ENCODE assay signal across 9 cellular contexts in the genomic region with DNA sequence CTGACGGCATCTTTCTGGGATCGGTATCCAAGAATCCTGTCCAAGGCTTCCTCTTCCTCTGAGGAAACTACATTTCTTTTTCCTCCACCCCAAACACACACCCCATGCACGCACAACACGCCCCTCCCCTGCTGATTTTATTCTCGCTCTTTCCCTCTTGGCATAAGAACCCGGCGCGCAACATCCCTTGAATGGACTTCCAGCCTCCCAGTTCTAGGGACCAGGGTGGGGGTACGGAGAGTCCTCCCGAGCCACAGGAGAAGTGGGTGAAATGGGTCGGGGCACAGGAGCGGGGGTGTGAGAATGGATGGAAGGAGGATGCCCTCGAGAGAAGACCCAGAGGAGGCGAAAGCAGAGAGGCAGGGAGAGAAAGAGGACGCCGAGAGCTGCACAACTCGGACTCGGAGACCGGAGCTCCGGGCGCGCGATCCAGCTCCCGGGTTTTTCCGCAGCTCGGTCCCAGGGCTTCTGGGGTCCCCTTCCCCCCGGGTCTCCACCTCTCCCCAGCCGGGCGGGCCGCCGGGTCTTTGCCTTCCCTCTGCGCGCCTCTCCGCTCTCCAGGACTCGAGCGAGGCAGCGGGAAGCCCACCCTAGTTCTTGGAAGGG. TPM values are rescaled to one million over a fixed set of nuclear protein-coding genes. Genes with fewer than 3 reads are reported as not detected.
A peak's percentile ranks its signal among the peaks of the same experiment; 100 is the strongest.
DNase-seq lines count a peak whose midpoint lies in the region; ATAC-seq and TF ChIP-seq lines count a peak whose summit lies in the region.
"Had no signal": no experiment of that assay in that cellular context is flagged by ENCODE, and none has a peak within 500 bp of the region (broad histone marks: within the 10 kb centered on the region; RNA-seq: fewer than 3 reads in every experiment).

No MANE protein-coding gene starts in this region.

- peak overlapping the region; percentile 31; the same call in 1 of the 2 replicates for H3K9ac ChIP-seq in KMS-11

- no peak overlapping the region for H3K27ac ChIP-seq in CD4-positive, alpha-beta T cell (ENCODE audit: low read depth, low read length)
- no peak overlapping the region for H3K27ac ChIP-seq in KMS-11
- peak overlapping the region; percentile 88 to 92 (median 90) for H3K27ac ChIP-seq in esophagus muscularis mucosa (replicated peaks in 1 of 4)
- peak overlapping the region; percentile 75 to 85 for H3K27ac ChIP-seq in testis
- H3K27ac ChIP-seq: HL-60 had no signal

- no peaks in the 10 kb centered on the region for H3K79me2 ChIP-seq in KMS-11 (ENCODE audit: insufficient read depth, low read depth)

- no peak for ATAC-seq in CD4-positive, alpha-beta T cell (ENCODE audit: poor library complexity)
- ATAC-seq in activated CD8-positive, alpha-beta T cell treated with anti-CD3 and anti-CD28 coated beads for 36 hours = no peak
- no peak for ATAC-seq in omental fat pad (ENCODE audit: low FRiP score)

- TF ChIP-seq POLR2A in esophagus muscularis mucosa (IDR thresholded peaks at IDR 0.05; ENCODE audit: low read depth) (no peak), testis (IDR thresholded peaks at IDR 0.05) (no peak)

- H3K4me1 ChIP-seq in KMS-11 (ENCODE audit: low read depth, poor library complexity, severe bottlenecking) (peaks cover 35% of the 10 kb centered on the region), esophagus muscularis mucosa (peaks cover 23 to 53% (median 42%) of the 10 kb centered on the region in 4 donors), mononuclear cell (ENCODE audit: insufficient read depth, low read length) (peaks cover 22% of the 10 kb centered on the region), testis (peaks cover 8% of the 10 kb centered on the region)

- intact Hi-C loops in CD4-positive, alpha-beta T cell (cut with DNase I, micrococcal nuclease) = loop anchor here in 1 of 2 experiments (5.0 kb wide), 1 partner anchor 191 kb away; no protein-coding TSS in a partner anchor
- intact Hi-C loops in activated CD8-positive, alpha-beta T cell treated with anti-CD3 and anti-CD28 coated beads for 36 hours (cut with micrococcal nuclease) = no loop called here
- intact Hi-C loops in esophagus muscularis mucosa (cut with DNase I) = loop anchor here (10.0 kb wide), 1 partner anchor 197 kb away; no protein-coding TSS in a partner anchor
- intact Hi-C loops in testis (cut with DNase I; ENCODE audit: low total_unique reads) = no loop called here

- peak in 2 of 10 experiments; percentile 3 to 34 for DNase-seq in CD4-positive, alpha-beta T cell
- peak; percentile 22 for DNase-seq in activated CD8-positive, alpha-beta T cell treated with anti-CD3 and anti-CD28 coated beads for 36 hours
- peak; percentile 92 for DNase-seq in esophagus muscularis mucosa (ENCODE audit: extremely low spot score)
- peak; percentile 79 for DNase-seq in testis
- DNase-seq in NCI-H2081 (lab: John Stamatoyannopoulos, UW) = no peak
- no peak for DNase-seq in omental fat pad (ENCODE audit: low spot score)

- H3K9me3 Mint-ChIP-seq in CD4-positive, alpha-beta T cell = no peaks in the 10 kb centered on the region
- H3K9me3 Mint-ChIP-seq in activated CD8-positive, alpha-beta T cell treated with anti-CD3 and anti-CD28 coated beads for 36 hours = no peaks in the 10 kb centered on the region

- no peaks in the 10 kb centered on the region for H3K9me3 ChIP-seq in CD4-positive, alpha-beta T cell (ENCODE audit: control insufficient read depth, low read length)
- no peaks in the 10 kb centered on the region for H3K9me3 ChIP-seq in esophagus muscularis mucosa
- no peaks in the 10 kb centered on the region for H3K9me3 ChIP-seq in mononuclear cell (ENCODE audit: low read depth, low read length)
- H3K9me3 ChIP-seq in testis = no peaks in the 10 kb centered on the region

- H3K27me3 ChIP-seq in CD4-positive, alpha-beta T cell (ENCODE audit: control insufficient read depth, insufficient read depth, low read length) = peaks cover 43% of the 10 kb centered on the region
- H3K27me3 ChIP-seq in KMS-11 (ENCODE audit: insufficient read depth, low read depth) (peaks cover 12% of the 10 kb centered on the region), esophagus muscularis mucosa (no peaks in the 10 kb centered on the region), mononuclear cell (ENCODE audit: insufficient read depth, low read length) (peaks cover 57% of the 10 kb centered on the region), testis (no peaks in the 10 kb centered on the region)

- no peak overlapping the region for H3K27ac Mint-ChIP-seq in CD4-positive, alpha-beta T cell
- no peak overlapping the region for H3K27ac Mint-ChIP-seq in activated CD8-positive, alpha-beta T cell treated with anti-CD3 and anti-CD28 coated beads for 36 hours

- WGBS in esophagus muscularis mucosa = 0% methylated on average over 31 of the region's 37 CpGs
- 0% methylated on average over 36 to 37 of the region's 37 CpGs for WGBS in testis, 2 donors

- H3K4me1 Mint-ChIP-seq in CD4-positive, alpha-beta T cell (ENCODE audit: low read depth) = peaks cover 24% of the 10 kb centered on the region
- peaks cover 18% of the 10 kb centered on the region for H3K4me1 Mint-ChIP-seq in activated CD8-positive, alpha-beta T cell treated with anti-CD3 and anti-CD28 coated beads for 36 hours (ENCODE audit: low read depth)

- TF ChIP-seq CTCF in CD4-positive, alpha-beta T cell (IDR thresholded peaks at IDR 0.05) = no peak
- TF ChIP-seq CTCF in KMS-11 (conservative IDR thresholded peaks at IDR 0.05; ENCODE audit: low read depth, low read length) (no peak), esophagus muscularis mucosa (IDR thresholded peaks at IDR 0.05) (no peak), testis (IDR thresholded peaks at IDR 0.05) (no peak), omental fat pad (IDR thresholded peaks at IDR 0.05) (no peak)
- TF ChIP-seq CTCF in activated CD8-positive, alpha-beta T cell treated with anti-CD3 and anti-CD28 coated beads for 36 hours (IDR thresholded peaks at IDR 0.05) = no peak

- peaks cover 75% of the 10 kb centered on the region for H3K27me3 Mint-ChIP-seq in CD4-positive, alpha-beta T cell
- peaks cover 62% of the 10 kb centered on the region for H3K27me3 Mint-ChIP-seq in activated CD8-positive, alpha-beta T cell treated with anti-CD3 and anti-CD28 coated beads for 36 hours

- POLR2A ChIA-PET in CD4-positive, alpha-beta T cell (lab: Charles Lee) = no interaction called here
- POLR2A ChIA-PET in activated CD8-positive, alpha-beta T cell treated with anti-CD3 and anti-CD28 coated beads for 36 hours (lab: Charles Lee) = no interaction called here

- no peaks in the 10 kb centered on the region for H3K36me3 Mint-ChIP-seq in CD4-positive, alpha-beta T cell (ENCODE audit: low read depth)
- H3K36me3 Mint-ChIP-seq in activated CD8-positive, alpha-beta T cell treated with anti-CD3 and anti-CD28 coated beads for 36 hours (ENCODE audit: low read depth) = no peaks in the 10 kb centered on the region

- CTCF ChIA-PET in CD4-positive, alpha-beta T cell (lab: Charles Lee) = no interaction called here
- CTCF ChIA-PET in activated CD8-positive, alpha-beta T cell treated with anti-CD3 and anti-CD28 coated beads for 36 hours (lab: Charles Lee) = interaction anchor here (1.1 to 2.1 kb wide), 3 partner anchors 10 to 184 kb away, joined by 3 to 7 read pairs (median 3); no protein-coding TSS in a partner anchor

- H3K4me2 ChIP-seq in KMS-11 = peak overlapping the region; percentile 91

- TF ChIP-seq EP300 in esophagus muscularis mucosa (IDR thresholded peaks at IDR 0.05) = no peak

- peaks cover 8% of the 10 kb centered on the region; the same call in 1 of the 2 replicates for H4K20me1 ChIP-seq in KMS-11 (ENCODE audit: insufficient read depth)

- H3K36me3 ChIP-seq in KMS-11 (ENCODE audit: insufficient read depth) = no peaks in the 10 kb centered on the region
- no peaks in the 10 kb centered on the region for H3K36me3 ChIP-seq in esophagus muscularis mucosa
- H3K36me3 ChIP-seq in testis (ENCODE audit: low read depth, missing control alignments) = no peaks in the 10 kb centered on the region

- H3K4me3 ChIP-seq in KMS-11 (IDR thresholded peaks at IDR 0.05; ENCODE audit: insufficient read depth, low read depth, low read length) = no peak overlapping the region
- peak overlapping the region; percentile 70 to 95 (median 85) for H3K4me3 ChIP-seq in esophagus muscularis mucosa
- H3K4me3 ChIP-seq in mononuclear cell (ENCODE audit: low read length) = peak overlapping the region; percentile 36
- peak overlapping the region; percentile 53 to 68 for H3K4me3 ChIP-seq in testis

- H3K4me3 Mint-ChIP-seq in CD4-positive, alpha-beta T cell = peak overlapping the region; percentile 83
- H3K4me3 Mint-ChIP-seq in activated CD8-positive, alpha-beta T cell treated with anti-CD3 and anti-CD28 coated beads for 36 hours = peak overlapping the region; percentile 56

- H2AFZ ChIP-seq in KMS-11 (ENCODE audit: low read depth) = peak overlapping the region; percentile 98

RNA-seq across cellular contexts. Expression of a gene that starts 1.4 kb away (rescaled TPM):
- total RNA-seq in CD4-positive, alpha-beta T cell = under 1 TPM; 0.14 to 0.70 TPM
- under 1 TPM; 0.31 to 0.32 TPM for total RNA-seq in activated CD8-positive, alpha-beta T cell treated with anti-CD3 and anti-CD28 coated beads for 36 hours
- total RNA-seq in esophagus muscularis mucosa (10 to 100 TPM; 29.9 to 48.4 (median 32.4) TPM), mononuclear cell (3.9 TPM), testis (10 to 100 TPM; 19.5 to 27.3 TPM), omental fat pad (10 to 100 TPM; 16.5 to 31.2 (median 22.3) TPM)
- polyA plus RNA-seq in testis (ENCODE audit: insufficient read depth, low read depth, low replicate concordance) = 21.8 TPM

Comparison
In these comparisons a context has a peak if more than half of its experiments do, and no peak if none do; other contexts are left out.
1. DNase-seq: peak in activated CD8-positive, alpha-beta T cell treated with anti-CD3 and anti-CD28 coated beads for 36 hours (single experiment), esophagus muscularis mucosa (single experiment) and testis (single experiment); none in NCI-H2081 (0 of 2) and omental fat pad (single experiment).
2. H3K27ac ChIP-seq: peak in esophagus muscularis mucosa (4 of 4) and testis (2 of 2); none in CD4-positive, alpha-beta T cell (single experiment) and KMS-11 (single experiment).